ENCODE assay signal across 21 cellular contexts in the genomic region with DNA sequence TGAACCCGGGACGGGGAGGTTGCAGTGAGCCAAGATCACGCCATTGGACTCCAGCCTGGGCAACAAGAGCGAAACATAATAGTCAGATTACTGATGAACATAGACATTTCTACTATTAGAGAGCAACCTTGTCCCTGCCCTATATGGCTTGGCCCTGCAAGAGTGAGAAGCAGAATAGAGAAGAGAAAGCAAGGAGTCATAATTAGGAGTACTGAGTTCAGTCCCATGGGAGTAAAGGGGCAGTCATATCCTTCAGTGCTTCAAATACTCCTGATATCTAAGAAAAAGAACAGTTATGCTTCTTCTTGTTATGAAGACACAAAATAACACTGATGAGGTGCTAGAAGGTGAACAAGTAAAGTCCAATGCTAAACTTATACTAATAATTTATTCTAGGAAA. TPM values are rescaled to one million over a fixed set of nuclear protein-coding genes. Genes with fewer than 3 reads are reported as not detected.
A peak's percentile ranks its signal among the peaks of the same experiment; 100 is the strongest.
DNase-seq lines count a peak whose midpoint lies in the region; ATAC-seq, FAIRE-seq and TF ChIP-seq lines count a peak whose summit lies in the region.
"Had no signal": no experiment of that assay in that cellular context is flagged by ENCODE, and none has a peak within 500 bp of the region (broad histone marks: within the 10 kb centered on the region; RNA-seq: fewer than 3 reads in every experiment).

No MANE protein-coding gene starts in this region.

- TF ChIP-seq POLR2A in GM12891 (IDR thresholded peaks at IDR 0.05; ENCODE audit: low read depth, low read length), result no peak

- H3K36me3 Mint-ChIP-seq in stimulated activated naive B cell treated with anti-CD40 and anti-IgM and Interleukin-4, amounts not matched to agents 10 μg/mL and 1 μg/mL and 100 μg/mL, for 72 hours, result peaks cover 1 to 8% of the 10 kb centered on the region in 2 donors

- H3K27me3 Mint-ChIP-seq in stimulated activated naive B cell treated with anti-CD40 and anti-IgM and Interleukin-4, amounts not matched to agents 10 μg/mL and 1 μg/mL and 100 μg/mL, for 72 hours, result no peaks in the 10 kb centered on the region
- H3K27me3 Mint-ChIP-seq: CD4-positive, CD25-positive, alpha-beta regulatory T cell; T-helper 17 cell had no signal

- FAIRE-seq in GM12891 (lab: Jason Lieb, UNC), result no peak
- FAIRE-seq: GM12892 had no signal

- no peak overlapping the region for H3K4me3 Mint-ChIP-seq in stimulated activated naive B cell treated with anti-CD40 and anti-IgM and Interleukin-4, amounts not matched to agents 10 μg/mL and 1 μg/mL and 100 μg/mL, for 72 hours
- H3K4me3 Mint-ChIP-seq: CD4-positive, CD25-positive, alpha-beta regulatory T cell; T-helper 17 cell had no signal

- H3K9me3 Mint-ChIP-seq in stimulated activated naive B cell treated with anti-CD40 and anti-IgM and Interleukin-4, amounts not matched to agents 10 μg/mL and 1 μg/mL and 100 μg/mL, for 72 hours, result no peaks in the 10 kb centered on the region
- H3K9me3 Mint-ChIP-seq: CD4-positive, CD25-positive, alpha-beta regulatory T cell had no signal

- DNase-seq in fibroblast of mammary gland (ENCODE audit: low read depth) (peak; percentile 11), NCI-H345 (lab: John Stamatoyannopoulos, UW) (no peak), KG1 (lab: John Stamatoyannopoulos, UW) (no peak), GM12891 (ENCODE audit: insufficient read length, low spot score) (no peak)
- no peak for DNase-seq in stimulated activated naive B cell treated with anti-CD40 and anti-IgM and Interleukin-4, amounts not matched to agents 10 μg/mL and 1 μg/mL and 100 μg/mL, for 72 hours
- DNase-seq: CD4-positive, CD25-positive, alpha-beta regulatory T cell; DMS79; MV-4-11; NCI-H1694 treated with DMSO at 0.1 percent for 48 hours; NCI-H2081 treated with DMSO at 0.1 percent for 48 hours; NCI-H2171 treated with DMSO at 0.1 percent for 48 hours; NCI-H446 treated with DMSO at 0.1 percent for 48 hours; NCI-H526 treated with DMSO at 0.1 percent for 48 hours; OCI-M1; Right ventricle myocardium superior; SW 1271; T-helper 17 cell had no signal

- ATAC-seq in GM18861 (IDR thresholded peaks at IDR 0.05; ENCODE audit: unreplicated experiment) (peak; percentile 59), HG03342 (IDR thresholded peaks at IDR 0.05; ENCODE audit: unreplicated experiment) (peak; percentile 58)
- ATAC-seq in stimulated activated naive B cell treated with anti-CD40 and anti-IgM and Interleukin-4, amounts not matched to agents 10 μg/mL and 1 μg/mL and 100 μg/mL, for 72 hours (replicated peaks), result peak; percentile 98 to 100
- ATAC-seq: T-helper 17 cell had no signal

- H3K4me1 Mint-ChIP-seq in stimulated activated naive B cell treated with anti-CD40 and anti-IgM and Interleukin-4, amounts not matched to agents 10 μg/mL and 1 μg/mL and 100 μg/mL, for 72 hours, result peaks cover 0 to 5% of the 10 kb centered on the region in 2 donors
- H3K4me1 Mint-ChIP-seq: CD4-positive, CD25-positive, alpha-beta regulatory T cell; T-helper 17 cell had no signal

- no peak overlapping the region for H3K4me3 ChIP-seq in fibroblast of mammary gland (ENCODE audit: control insufficient read depth, low read depth, low read length)

- no peak overlapping the region for H3K27ac Mint-ChIP-seq in stimulated activated naive B cell treated with anti-CD40 and anti-IgM and Interleukin-4, amounts not matched to agents 10 μg/mL and 1 μg/mL and 100 μg/mL, for 72 hours
- H3K27ac Mint-ChIP-seq: CD4-positive, CD25-positive, alpha-beta regulatory T cell; T-helper 17 cell had no signal

- no peak for TF ChIP-seq CTCF in fibroblast of mammary gland (conservative IDR thresholded peaks at IDR 0.05; ENCODE audit: control insufficient read depth, insufficient read depth, low read depth, low read length)

TF ChIP-seq in GM12891, 5 proteins besides CTCF, POLR2A, EP300 and RAD21:
- TF ChIP-seq SPI1 (IDR thresholded peaks at IDR 0.05; ENCODE audit: low read depth, low read length), result no peak
- TF ChIP-seq POU2F2 (IDR thresholded peaks at IDR 0.05; ENCODE audit: low read depth, low read length), result no peak
- TF ChIP-seq POLR2AphosphoS5 (IDR thresholded peaks at IDR 0.05; ENCODE audit: low read depth, low read length), result no peak
- no peak for TF ChIP-seq PAX5 (IDR thresholded peaks at IDR 0.05; ENCODE audit: insufficient read depth, low read length, severe bottlenecking)
- TF ChIP-seq TAF1 (IDR thresholded peaks at IDR 0.05; ENCODE audit: low read depth, low read length), result no peak
TF ChIP-seq in GM12891: peak in this region for 0.

RNA-seq across cellular contexts. Expression of a gene that starts 33.8 kb away (rescaled TPM):
- not detected for polyA plus RNA-seq in GM12891 (2012; ENCODE audit: low read depth, missing spikeins)
- polyA plus RNA-seq: BJ; CD4-positive, CD25-positive, alpha-beta regulatory T cell had no signal

RNA-seq across cellular contexts. Expression of a gene that starts 46.0 kb away (rescaled TPM):
- polyA plus RNA-seq in GM12891 (2012; ENCODE audit: low read depth, missing spikeins), result 0.09 TPM

RNA-seq across cellular contexts. Expression of a gene that starts 50.9 kb away (rescaled TPM):
- polyA plus RNA-seq in GM12891 (2012; ENCODE audit: low read depth, missing spikeins), result not detected
- polyA plus RNA-seq: CD4-positive, CD25-positive, alpha-beta regulatory T cell had no signal
